8 cellular contexts compared by ENCODE assay signal in genomic region chr7:36287371-36288241, GRCh38.
DNase-seq lines count a peak whose midpoint lies in the region; ATAC-seq, FAIRE-seq and TF ChIP-seq lines count a peak whose summit lies in the region.

No MANE protein-coding gene starts in this region.

- ATAC-seq in HepG2: peak; percentile 41
- ATAC-seq in right lobe of liver: no peak
- peak; percentile 64 for ATAC-seq in activated T-cell treated with anti-CD3 and anti-CD28 coated beads, Interleukin-2, amount 50 U/mL, for 4 hours
- peak; percentile 59 to 70 for ATAC-seq in natural killer cell treated with Interleukin-12 subunit alpha and Interleukin-12 subunit beta and Interleukin-15 and Interleukin-18, amount 100 ng/mL, for 72 hours
- no peak for ATAC-seq in GM19328 (IDR thresholded peaks at IDR 0.05; ENCODE audit: unreplicated experiment)

- intact Hi-C loops in HepG2 (cut with micrococcal nuclease; ENCODE audit: unreplicated experiment): loop anchor here (2.0 kb wide), 2 partner anchors 15 to 485 kb away; no protein-coding TSS in a partner anchor
- intact Hi-C loops in right lobe of liver (cut with DNase I): loop anchor here in 1 of 2 donors (10.0 kb wide), 1 partner anchor 133 kb away; the partner anchor contains the start of gene EEPD1

- no peaks in the 10 kb centered on the region for H3K27me3 Mint-ChIP-seq in activated T-cell treated with anti-CD3 and anti-CD28 coated beads, Interleukin-2, amount 50 U/mL, for 4 hours (ENCODE audit: low read depth)
- H3K27me3 Mint-ChIP-seq in natural killer cell treated with Interleukin-12 subunit alpha and Interleukin-12 subunit beta and Interleukin-15 and Interleukin-18, amount 100 ng/mL, for 72 hours: peaks cover 6 to 8% of the 10 kb centered on the region in 2 donors

- H3K4me2 ChIP-seq in HepG2 (ENCODE audit: low read depth, low read length): peak overlapping the region; percentile 56

- peaks cover 80% of the 10 kb centered on the region for H3K4me1 Mint-ChIP-seq in activated T-cell treated with anti-CD3 and anti-CD28 coated beads, Interleukin-2, amount 50 U/mL, for 4 hours (ENCODE audit: low read depth)
- H3K4me1 Mint-ChIP-seq in natural killer cell treated with Interleukin-12 subunit alpha and Interleukin-12 subunit beta and Interleukin-15 and Interleukin-18, amount 100 ng/mL, for 72 hours (ENCODE audit: low read depth in 2 of 2): peaks cover 51 to 61% of the 10 kb centered on the region in 2 donors

- no peak overlapping the region for H2AFZ ChIP-seq in HepG2 (ENCODE audit: low read length)

- in situ Hi-C loops in HepG2 (cut with HindIII; ENCODE audit: extremely low pct_ligation_motif_present, low pct_unique_long_range_greater_than_20kb): no loop called here

- no peaks in the 10 kb centered on the region for H3K36me3 Mint-ChIP-seq in activated T-cell treated with anti-CD3 and anti-CD28 coated beads, Interleukin-2, amount 50 U/mL, for 4 hours (ENCODE audit: insufficient read depth)
- H3K36me3 Mint-ChIP-seq in natural killer cell treated with Interleukin-12 subunit alpha and Interleukin-12 subunit beta and Interleukin-15 and Interleukin-18, amount 100 ng/mL, for 72 hours: no peaks in the 10 kb centered on the region

- peaks cover 3 to 15% of the 10 kb centered on the region in 2 experiments; a peak in 4 of 5 replicates for H3K36me3 ChIP-seq in HepG2 (replicated peaks in 1 of 2; ENCODE audit: control insufficient read depth in 1 of 2, insufficient read depth in 2 of 2, low read length in 2 of 2)
- H3K36me3 ChIP-seq in right lobe of liver: no peaks in the 10 kb centered on the region

- peak overlapping the region; percentile 84 to 85 for H3K27ac Mint-ChIP-seq in natural killer cell treated with Interleukin-12 subunit alpha and Interleukin-12 subunit beta and Interleukin-15 and Interleukin-18, amount 100 ng/mL, for 72 hours

- CTCF ChIA-PET in HepG2 (lab: Yijun Ruan, JAX; ENCODE audit: low intra/inter-chr PET ratio, low total read pairs): no interaction called here

- TF ChIP-seq POLR2A in HepG2 (IDR thresholded peaks at IDR 0.05; ENCODE audit: insufficient read depth in 1 of 2, low read depth in 2 of 2, low read length in 2 of 2) (no peak), right lobe of liver (IDR thresholded peaks at IDR 0.05) (no peak)

- POLR2A ChIA-PET in HepG2 (lab: Yijun Ruan, JAX): interaction anchor here (0.9 to 1.4 kb wide), 5 partner anchors 15 to 487 kb away, joined by 3 to 8 read pairs (median 4); partner anchors contain the start of gene SEPTIN7

- H3K9me3 Mint-ChIP-seq in activated T-cell treated with anti-CD3 and anti-CD28 coated beads, Interleukin-2, amount 50 U/mL, for 4 hours: no peaks in the 10 kb centered on the region
- no peaks in the 10 kb centered on the region for H3K9me3 Mint-ChIP-seq in natural killer cell treated with Interleukin-12 subunit alpha and Interleukin-12 subunit beta and Interleukin-15 and Interleukin-18, amount 100 ng/mL, for 72 hours

- peak; percentile 83 for FAIRE-seq in HepG2 (lab: Jason Lieb, UNC)

- 50% methylated on average over 15 of the region's 19 CpGs for WGBS in HepG2 (ENCODE audit: low lambda C conversion rate)
- WGBS in right lobe of liver (ENCODE audit: insufficient coverage, low coverage, low lambda C conversion rate, missing lambda C conversion rate): 42% methylated on average over 14 of the region's 19 CpGs

- H3K4me1 ChIP-seq in HepG2 (ENCODE audit: insufficient read depth, low read length): peaks cover 82% of the 10 kb centered on the region
- H3K4me1 ChIP-seq in right lobe of liver: peaks cover 0 to 26% (median 8%) of the 10 kb centered on the region in 4 donors

- peak; percentile 39; the same call in 1 of the 2 replicates for TF ChIP-seq CTCF in HepG2 (CRISPR knock-in tag; IDR thresholded peaks at IDR 0.05)
- TF ChIP-seq CTCF in right lobe of liver (IDR thresholded peaks at IDR 0.05): no peak

- H3K79me2 ChIP-seq in HepG2 (ENCODE audit: insufficient read depth, low read length): no peaks in the 10 kb centered on the region

- H3K4me3 Mint-ChIP-seq in activated T-cell treated with anti-CD3 and anti-CD28 coated beads, Interleukin-2, amount 50 U/mL, for 4 hours: peak overlapping the region; percentile 73
- H3K4me3 Mint-ChIP-seq in natural killer cell treated with Interleukin-12 subunit alpha and Interleukin-12 subunit beta and Interleukin-15 and Interleukin-18, amount 100 ng/mL, for 72 hours: peak overlapping the region; percentile 86

- H3K27ac ChIP-seq in HepG2 (ENCODE audit: extremely low read length, insufficient read depth, low read length) (peak overlapping the region; percentile 75), right lobe of liver (peak overlapping the region in 1 of 3 donors; percentile 10)

- H4K20me1 ChIP-seq in HepG2 (ENCODE audit: insufficient read depth, low read length): no peaks in the 10 kb centered on the region

- H3K4me3 ChIP-seq in HepG2 (replicated peaks in 1 of 3; ENCODE audit: insufficient read depth in 1 of 3, low read depth in 2 of 3, low read length in 3 of 3): peak overlapping the region in 1 of 3 experiments; percentile 11; a peak in 1 of 6 replicates
- no peak overlapping the region for H3K4me3 ChIP-seq in right lobe of liver

- no peaks in the 10 kb centered on the region for H3K27me3 ChIP-seq in HepG2 (ENCODE audit: control insufficient read depth in 1 of 2, insufficient read depth in 2 of 2, low read length in 2 of 2)
- H3K27me3 ChIP-seq in right lobe of liver: no peaks in the 10 kb centered on the region

- DNase-seq in HepG2 (ENCODE audit: low spot score): peak; percentile 91
- DNase-seq in right lobe of liver: no peak
- DNase-seq in MV-4-11 (lab: John Stamatoyannopoulos, UW): peak; percentile 68
- peak; percentile 17 for DNase-seq in activated T-cell treated with anti-CD3 and anti-CD28 coated beads, Interleukin-2, amount 50 U/mL, for 4 hours
- no peak for DNase-seq in natural killer cell treated with Interleukin-12 subunit alpha and Interleukin-12 subunit beta and Interleukin-15 and Interleukin-18, amount 100 ng/mL, for 72 hours (ENCODE audit: low spot score)
- DNase-seq in NCI-H1436 treated with DMSO at 0.1 percent for 48 hours (lab: John Stamatoyannopoulos, UW): no peak
- no peak for DNase-seq in epidermal melanocyte (ENCODE audit: insufficient read length, low spot score)

- H3K9ac ChIP-seq in HepG2 (ENCODE audit: insufficient read depth, low read depth, low read length): peak overlapping the region; percentile 42

- BruUV-seq in HepG2 (replicated peaks; lab: Mats Ljungman, UMichigan): no TSS peak

- TF ChIP-seq RAD21 in HepG2 (CRISPR knock-in tag; IDR thresholded peaks at IDR 0.05): no peak

- TF ChIP-seq EP300 in HepG2 (IDR thresholded peaks at IDR 0.05; ENCODE audit: low read depth in 2 of 2, low read length in 2 of 2) (peak in 1 of 2 experiments; percentile 96; a peak in 2 of 4 replicates), HepG2 (CRISPR knock-in tag; IDR thresholded peaks at IDR 0.05; ENCODE audit: borderline replicate concordance) (peak; percentile 95)

- H3K9me3 ChIP-seq in HepG2 (ENCODE audit: low read length) (no peaks in the 10 kb centered on the region), right lobe of liver (no peaks in the 10 kb centered on the region)

TF ChIP-seq in HepG2, 621 proteins besides CTCF, POLR2A, EP300 and RAD21 (continues in another document):
- TF ChIP-seq ARID4A (CRISPR knock-in tag; IDR thresholded peaks at IDR 0.05; ENCODE audit: borderline replicate concordance) (peak; percentile 46; the same call in 1 of the 2 replicates), ZNF343 (CRISPR knock-in tag; IDR thresholded peaks at IDR 0.05) (no peak), DRAP1 (CRISPR knock-in tag; IDR thresholded peaks at IDR 0.05) (no peak; the same call in 1 of the 2 replicates)

Comparison
In these comparisons a context has a peak if more than half of its experiments do, and no peak if none do; other contexts are left out.
1. ATAC-seq: peak in HepG2 (single experiment), activated T-cell treated with anti-CD3 and anti-CD28 coated beads, Interleukin-2, amount 50 U/mL, for 4 hours (2 of 2) and natural killer cell treated with Interleukin-12 subunit alpha and Interleukin-12 subunit beta and Interleukin-15 and Interleukin-18, amount 100 ng/mL, for 72 hours (2 of 2); none in right lobe of liver (0 of 4) and GM19328 (single experiment).
2. DNase-seq: peak in HepG2 (single experiment), MV-4-11 (single experiment) and activated T-cell treated with anti-CD3 and anti-CD28 coated beads, Interleukin-2, amount 50 U/mL, for 4 hours (single experiment); none in right lobe of liver (0 of 3), natural killer cell treated with Interleukin-12 subunit alpha and Interleukin-12 subunit beta and Interleukin-15 and Interleukin-18, amount 100 ng/mL, for 72 hours (single experiment), NCI-H1436 treated with DMSO at 0.1 percent for 48 hours (single experiment) and epidermal melanocyte (single experiment).